ENCODE assay signal across 7 cellular contexts in genomic region chr16:88185976-88186888, GRCh38.
DNase-seq lines count a peak whose midpoint lies in the region; ATAC-seq, FAIRE-seq and TF ChIP-seq lines count a peak whose summit lies in the region.
"Not testable (repeated sequence)": the region's sequence is repeated elsewhere in the genome, so short reads cannot be mapped to it uniquely, and the experiment has no call there.

No MANE protein-coding gene starts in this region.

- WGBS in spleen, 5 donors = 72 to 90% (median 82%) methylated on average over 48 to 55 of the region's 55 CpGs

- DNase-seq in EL (peak; percentile 47), M059J (ENCODE audit: low read depth) (peak; percentile 35), astrocyte (ENCODE audit: low read depth) (peak; percentile 88), dermis blood vessel endothelial cell (peak; percentile 18), spleen (peak; percentile 54)
- not testable (repeated sequence) for DNase-seq in left cardiac atrium, mucosa of descending colon

- TF ChIP-seq CTCF in astrocyte (IDR thresholded peaks at IDR 0.05; ENCODE audit: insufficient read depth, low read depth, low read length); mucosa of descending colon (IDR thresholded peaks at IDR 0.05); spleen (IDR thresholded peaks at IDR 0.05 in 8 of 11, conservative IDR thresholded peaks at IDR 0.05 in 3 of 11): not testable (repeated sequence)

- peak overlapping the region; percentile 64 for H3K4me3 ChIP-seq in astrocyte (ENCODE audit: insufficient read depth, low read depth, low read length)
- H3K4me3 ChIP-seq in mucosa of descending colon, spleen: not testable (repeated sequence)

- not testable (repeated sequence) for H3K9me3 Mint-ChIP-seq in astrocyte (ENCODE audit: unreplicated experiment)

- H3K4me1 Mint-ChIP-seq in astrocyte (ENCODE audit: low read depth, unreplicated experiment) = not testable (repeated sequence)

- peak overlapping the region; percentile 84 for H3K4me2 ChIP-seq in astrocyte (ENCODE audit: low read length)

- H3K36me3 Mint-ChIP-seq in astrocyte (ENCODE audit: low read depth, unreplicated experiment) = not testable (repeated sequence)

- intact Hi-C loops in left cardiac atrium (cut with DNase I); mucosa of descending colon (cut with DNase I, micrococcal nuclease); spleen (cut with DNase I; ENCODE audit: low total_unique reads): not testable (repeated sequence)

- H2AFZ ChIP-seq in astrocyte (ENCODE audit: low read depth, low read length) = not testable (repeated sequence)

- peaks cover 10% of the 10 kb centered on the region for H3K9me3 ChIP-seq in astrocyte (ENCODE audit: insufficient read depth, low read depth, low read length)
- not testable (repeated sequence) for H3K9me3 ChIP-seq in mucosa of descending colon
- peaks cover 0 to 12% (median 2%) of the 10 kb centered on the region in 8 donors for H3K9me3 ChIP-seq in spleen

- TF ChIP-seq POLR2A in spleen (IDR thresholded peaks at IDR 0.05) = not testable (repeated sequence)

- peak overlapping the region; percentile 82 for H3K9ac ChIP-seq in astrocyte (ENCODE audit: low read length)

- H3K4me1 ChIP-seq in astrocyte (ENCODE audit: insufficient read depth, low read length) = peaks cover 23% of the 10 kb centered on the region
- not testable (repeated sequence) for H3K4me1 ChIP-seq in mucosa of descending colon (ENCODE audit: low read depth); spleen

- peaks cover 18% of the 10 kb centered on the region for H3K79me2 ChIP-seq in astrocyte (ENCODE audit: insufficient read depth, low read length)

- H3K27me3 ChIP-seq in astrocyte (ENCODE audit: insufficient read depth, low read length); spleen (replicated peaks in 1 of 7): not testable (repeated sequence)

- peak overlapping the region; percentile 92 for H3K27ac ChIP-seq in astrocyte (ENCODE audit: low read depth, low read length)
- not testable (repeated sequence) for H3K27ac ChIP-seq in spleen

- not testable (repeated sequence) for H3K4me3 Mint-ChIP-seq in astrocyte (ENCODE audit: unreplicated experiment)

- not testable (repeated sequence) for H3K36me3 ChIP-seq in astrocyte (ENCODE audit: insufficient read depth, low read length); mucosa of descending colon (ENCODE audit: low read depth); spleen

- H3K27ac Mint-ChIP-seq in astrocyte (ENCODE audit: unreplicated experiment) = not testable (repeated sequence)

- H4K20me1 ChIP-seq in astrocyte (ENCODE audit: insufficient read depth, low read length) = not testable (repeated sequence)

- FAIRE-seq in astrocyte (lab: Jason Lieb, UNC) = not testable (repeated sequence)

- not testable (repeated sequence) for H3K27me3 Mint-ChIP-seq in astrocyte (ENCODE audit: low read depth, unreplicated experiment)

- ATAC-seq in left cardiac atrium = peak; percentile 14 to 72
- peak; percentile 48 for ATAC-seq in mucosa of descending colon
